Comparison of ENCODE assay signal across 1 cellular context in the genomic region with DNA sequence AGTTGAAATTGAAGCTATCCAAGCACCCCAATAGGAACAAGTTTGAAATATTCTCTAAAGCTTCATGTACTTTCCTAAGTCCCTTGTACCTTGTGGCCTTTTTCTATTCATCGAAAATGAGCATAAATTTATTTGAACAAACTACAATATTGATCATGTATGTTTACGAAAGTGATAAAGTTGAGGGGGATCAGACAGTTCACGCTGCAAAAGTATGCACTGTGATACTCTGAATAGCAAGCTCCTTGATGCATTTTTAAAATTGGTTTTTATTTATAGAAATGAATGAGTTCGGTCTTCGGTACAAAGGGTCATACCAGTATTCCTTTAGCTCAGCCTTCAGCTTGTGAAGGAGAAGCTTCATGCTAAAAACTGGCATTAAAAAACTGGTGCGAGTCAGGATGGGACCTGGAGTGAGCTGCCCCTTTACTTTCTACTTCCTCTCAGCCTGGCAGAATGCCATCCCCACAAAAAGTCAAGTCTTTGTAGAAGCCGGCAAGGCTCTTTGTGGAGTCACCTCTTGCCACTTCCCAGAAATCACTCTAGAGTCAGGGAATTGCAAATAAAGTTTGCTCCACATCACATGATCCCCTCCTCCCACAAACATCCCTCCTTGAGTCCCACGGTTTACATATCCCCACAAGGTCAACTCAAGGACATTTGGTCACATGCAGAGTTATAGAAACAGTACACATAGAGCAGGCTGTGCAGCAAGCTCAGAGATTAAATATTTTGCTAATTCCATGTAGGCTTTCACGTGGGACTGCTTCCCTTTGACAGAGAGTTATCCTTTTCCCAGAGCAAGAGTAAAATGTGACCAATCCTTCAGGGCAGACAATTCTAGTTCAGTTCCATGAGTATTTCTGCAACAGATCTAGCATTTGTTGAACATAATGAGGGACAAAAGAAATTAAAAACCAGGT.
A peak's percentile ranks its signal among the peaks of the same experiment; 100 is the strongest.
TF ChIP-seq lines count a peak whose summit lies in the region.

No MANE protein-coding gene starts in this region.

TF ChIP-seq in HepG2, 621 proteins besides CTCF, POLR2A, EP300 and RAD21 (continued from another document and continues in another):
- no peak for TF ChIP-seq ZNF275 (CRISPR knock-in tag; IDR thresholded peaks at IDR 0.05; ENCODE audit: borderline replicate concordance)
- TF ChIP-seq SUZ12 (IDR thresholded peaks at IDR 0.05; ENCODE audit: low read depth, low read length), result no peak
- TF ChIP-seq SMAD9 (CRISPR knock-in tag; IDR thresholded peaks at IDR 0.05), result no peak
- TF ChIP-seq, protein P1, sequence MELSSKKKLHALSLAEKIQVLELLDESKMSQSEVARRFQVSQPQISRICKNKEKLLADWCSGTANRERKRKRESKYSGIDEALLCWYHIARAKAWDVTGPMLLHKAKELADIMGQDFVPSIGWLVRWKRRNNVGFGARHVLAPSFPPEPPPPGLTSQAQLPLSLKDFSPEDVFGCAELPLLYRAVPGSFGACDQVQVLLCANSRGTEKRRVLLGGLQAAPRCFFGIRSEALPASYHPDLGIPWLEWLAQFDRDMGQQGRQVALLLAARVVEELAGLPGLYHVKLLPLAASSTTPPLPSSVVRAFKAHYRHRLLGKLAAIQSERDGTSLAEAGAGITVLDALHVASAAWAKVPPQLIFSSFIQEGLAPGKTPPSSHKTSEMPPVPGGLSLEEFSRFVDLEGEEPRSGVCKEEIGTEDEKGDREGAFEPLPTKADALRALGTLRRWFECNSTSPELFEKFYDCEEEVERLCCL (CRISPR knock-in tag; IDR thresholded peaks at IDR 0.05; ENCODE audit: borderline replicate concordance), result no peak
- peak; percentile 74; the same call in 1 of the 2 replicates for TF ChIP-seq HOXD1 (CRISPR knock-in tag; IDR thresholded peaks at IDR 0.05)
- TF ChIP-seq CENPBD1 (CRISPR knock-in tag; IDR thresholded peaks at IDR 0.05; ENCODE audit: borderline replicate concordance, low read depth), result no peak
- TF ChIP-seq, protein P2, sequence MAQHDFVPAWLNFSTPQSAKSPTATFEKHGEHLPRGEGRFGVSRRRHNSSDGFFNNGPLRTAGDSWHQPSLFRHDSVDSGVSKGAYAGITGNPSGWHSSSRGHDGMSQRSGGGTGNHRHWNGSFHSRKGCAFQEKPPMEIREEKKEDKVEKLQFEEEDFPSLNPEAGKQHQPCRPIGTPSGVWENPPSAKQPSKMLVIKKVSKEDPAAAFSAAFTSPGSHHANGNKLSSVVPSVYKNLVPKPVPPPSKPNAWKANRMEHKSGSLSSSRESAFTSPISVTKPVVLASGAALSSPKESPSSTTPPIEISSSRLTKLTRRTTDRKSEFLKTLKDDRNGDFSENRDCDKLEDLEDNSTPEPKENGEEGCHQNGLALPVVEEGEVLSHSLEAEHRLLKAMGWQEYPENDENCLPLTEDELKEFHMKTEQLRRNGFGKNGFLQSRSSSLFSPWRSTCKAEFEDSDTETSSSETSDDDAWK (CRISPR knock-in tag; IDR thresholded peaks at IDR 0.05), result no peak
- 0 out of 2 replicates have a peak, but pooled peaks have one; percentile 61 for TF ChIP-seq MTF2 (CRISPR knock-in tag; IDR thresholded peaks at IDR 0.05; ENCODE audit: borderline replicate concordance)
- TF ChIP-seq, protein P3, sequence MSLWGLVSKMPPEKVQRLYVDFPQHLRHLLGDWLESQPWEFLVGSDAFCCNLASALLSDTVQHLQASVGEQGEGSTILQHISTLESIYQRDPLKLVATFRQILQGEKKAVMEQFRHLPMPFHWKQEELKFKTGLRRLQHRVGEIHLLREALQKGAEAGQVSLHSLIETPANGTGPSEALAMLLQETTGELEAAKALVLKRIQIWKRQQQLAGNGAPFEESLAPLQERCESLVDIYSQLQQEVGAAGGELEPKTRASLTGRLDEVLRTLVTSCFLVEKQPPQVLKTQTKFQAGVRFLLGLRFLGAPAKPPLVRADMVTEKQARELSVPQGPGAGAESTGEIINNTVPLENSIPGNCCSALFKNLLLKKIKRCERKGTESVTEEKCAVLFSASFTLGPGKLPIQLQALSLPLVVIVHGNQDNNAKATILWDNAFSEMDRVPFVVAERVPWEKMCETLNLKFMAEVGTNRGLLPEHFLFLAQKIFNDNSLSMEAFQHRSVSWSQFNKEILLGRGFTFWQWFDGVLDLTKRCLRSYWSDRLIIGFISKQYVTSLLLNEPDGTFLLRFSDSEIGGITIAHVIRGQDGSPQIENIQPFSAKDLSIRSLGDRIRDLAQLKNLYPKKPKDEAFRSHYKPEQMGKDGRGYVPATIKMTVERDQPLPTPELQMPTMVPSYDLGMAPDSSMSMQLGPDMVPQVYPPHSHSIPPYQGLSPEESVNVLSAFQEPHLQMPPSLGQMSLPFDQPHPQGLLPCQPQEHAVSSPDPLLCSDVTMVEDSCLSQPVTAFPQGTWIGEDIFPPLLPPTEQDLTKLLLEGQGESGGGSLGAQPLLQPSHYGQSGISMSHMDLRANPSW (CRISPR knock-in tag; IDR thresholded peaks at IDR 0.05; ENCODE audit: borderline replicate concordance), result no peak
- peak; percentile 71; the same call in 1 of the 2 replicates for TF ChIP-seq ATF1 (CRISPR knock-in tag; IDR thresholded peaks at IDR 0.05)
- peak; percentile 66 for TF ChIP-seq ZBTB7B (CRISPR knock-in tag; IDR thresholded peaks at IDR 0.05)
- no peak for TF ChIP-seq TAF15 (IDR thresholded peaks at IDR 0.05; ENCODE audit: low read depth, low read length, poor library complexity, severe bottlenecking)
- TF ChIP-seq ZNF362 (CRISPR knock-in tag; IDR thresholded peaks at IDR 0.05; ENCODE audit: borderline replicate concordance), result peak; percentile 68; the same call in 1 of the 2 replicates
- peak; percentile 89 for TF ChIP-seq ZMYM4 (CRISPR knock-in tag; IDR thresholded peaks at IDR 0.05)
- no peak for TF ChIP-seq AKAP8 (CRISPR knock-in tag; IDR thresholded peaks at IDR 0.05)
- TF ChIP-seq ZNF33B (CRISPR knock-in tag; IDR thresholded peaks at IDR 0.05), result no peak
- TF ChIP-seq NCOA5 (CRISPR knock-in tag; IDR thresholded peaks at IDR 0.05), result no peak
- no peak for TF ChIP-seq IRX3 (CRISPR knock-in tag; IDR thresholded peaks at IDR 0.05; ENCODE audit: borderline replicate concordance, low read depth)
- TF ChIP-seq FOXA3 (CRISPR knock-in tag; IDR thresholded peaks at IDR 0.05), result peak; percentile 97
- TF ChIP-seq, protein P4, sequence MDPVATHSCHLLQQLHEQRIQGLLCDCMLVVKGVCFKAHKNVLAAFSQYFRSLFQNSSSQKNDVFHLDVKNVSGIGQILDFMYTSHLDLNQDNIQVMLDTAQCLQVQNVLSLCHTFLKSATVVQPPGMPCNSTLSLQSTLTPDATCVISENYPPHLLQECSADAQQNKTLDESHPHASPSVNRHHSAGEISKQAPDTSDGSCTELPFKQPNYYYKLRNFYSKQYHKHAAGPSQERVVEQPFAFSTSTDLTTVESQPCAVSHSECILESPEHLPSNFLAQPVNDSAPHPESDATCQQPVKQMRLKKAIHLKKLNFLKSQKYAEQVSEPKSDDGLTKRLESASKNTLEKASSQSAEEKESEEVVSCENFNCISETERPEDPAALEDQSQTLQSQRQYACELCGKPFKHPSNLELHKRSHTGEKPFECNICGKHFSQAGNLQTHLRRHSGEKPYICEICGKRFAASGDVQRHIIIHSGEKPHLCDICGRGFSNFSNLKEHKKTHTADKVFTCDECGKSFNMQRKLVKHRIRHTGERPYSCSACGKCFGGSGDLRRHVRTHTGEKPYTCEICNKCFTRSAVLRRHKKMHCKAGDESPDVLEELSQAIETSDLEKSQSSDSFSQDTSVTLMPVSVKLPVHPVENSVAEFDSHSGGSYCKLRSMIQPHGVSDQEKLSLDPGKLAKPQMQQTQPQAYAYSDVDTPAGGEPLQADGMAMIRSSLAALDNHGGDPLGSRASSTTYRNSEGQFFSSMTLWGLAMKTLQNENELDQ (CRISPR knock-in tag; IDR thresholded peaks at IDR 0.05; ENCODE audit: borderline replicate concordance), result no peak
- no peak for TF ChIP-seq TOE1 (CRISPR knock-in tag; IDR thresholded peaks at IDR 0.05)
- no peak for TF ChIP-seq TOPORS (CRISPR knock-in tag; IDR thresholded peaks at IDR 0.05)
- TF ChIP-seq, protein P5, sequence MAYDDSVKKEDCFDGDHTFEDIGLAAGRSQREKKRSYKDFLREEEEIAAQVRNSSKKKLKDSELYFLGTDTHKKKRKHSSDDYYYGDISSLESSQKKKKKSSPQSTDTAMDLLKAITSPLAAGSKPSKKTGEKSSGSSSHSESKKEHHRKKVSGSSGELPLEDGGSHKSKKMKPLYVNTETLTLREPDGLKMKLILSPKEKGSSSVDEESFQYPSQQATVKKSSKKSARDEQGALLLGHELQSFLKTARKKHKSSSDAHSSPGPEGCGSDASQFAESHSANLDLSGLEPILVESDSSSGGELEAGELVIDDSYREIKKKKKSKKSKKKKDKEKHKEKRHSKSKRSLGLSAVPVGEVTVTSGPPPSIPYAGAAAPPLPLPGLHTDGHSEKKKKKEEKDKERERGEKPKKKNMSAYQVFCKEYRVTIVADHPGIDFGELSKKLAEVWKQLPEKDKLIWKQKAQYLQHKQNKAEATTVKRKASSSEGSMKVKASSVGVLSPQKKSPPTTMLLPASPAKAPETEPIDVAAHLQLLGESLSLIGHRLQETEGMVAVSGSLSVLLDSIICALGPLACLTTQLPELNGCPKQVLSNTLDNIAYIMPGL (CRISPR knock-in tag; IDR thresholded peaks at IDR 0.05; ENCODE audit: borderline replicate concordance in 1 of 2, low read depth in 1 of 2), result peak in 1 of 2 experiments; percentile 64; a peak in 2 of 4 replicates
- TF ChIP-seq DR1 (CRISPR knock-in tag; IDR thresholded peaks at IDR 0.05), result no peak
- no peak for TF ChIP-seq HCFC1 (IDR thresholded peaks at IDR 0.05; ENCODE audit: low read depth, low read length)
- TF ChIP-seq MEF2D (CRISPR knock-in tag; IDR thresholded peaks at IDR 0.05), result 0 out of 2 replicates have a peak, but pooled peaks have one; percentile 37
- TF ChIP-seq ZKSCAN8 (CRISPR knock-in tag; IDR thresholded peaks at IDR 0.05; ENCODE audit: borderline replicate concordance), result peak; percentile 92; the same call in 1 of the 2 replicates
- TF ChIP-seq ZMAT3 (CRISPR knock-in tag; conservative IDR thresholded peaks at IDR 0.05), result no peak
- no peak for TF ChIP-seq PCBP1 (IDR thresholded peaks at IDR 0.05; ENCODE audit: borderline replicate concordance, low read depth, low read length)
- no peak for TF ChIP-seq MTA1 (CRISPR knock-in tag; IDR thresholded peaks at IDR 0.05; ENCODE audit: borderline replicate concordance)
- TF ChIP-seq, protein P6, sequence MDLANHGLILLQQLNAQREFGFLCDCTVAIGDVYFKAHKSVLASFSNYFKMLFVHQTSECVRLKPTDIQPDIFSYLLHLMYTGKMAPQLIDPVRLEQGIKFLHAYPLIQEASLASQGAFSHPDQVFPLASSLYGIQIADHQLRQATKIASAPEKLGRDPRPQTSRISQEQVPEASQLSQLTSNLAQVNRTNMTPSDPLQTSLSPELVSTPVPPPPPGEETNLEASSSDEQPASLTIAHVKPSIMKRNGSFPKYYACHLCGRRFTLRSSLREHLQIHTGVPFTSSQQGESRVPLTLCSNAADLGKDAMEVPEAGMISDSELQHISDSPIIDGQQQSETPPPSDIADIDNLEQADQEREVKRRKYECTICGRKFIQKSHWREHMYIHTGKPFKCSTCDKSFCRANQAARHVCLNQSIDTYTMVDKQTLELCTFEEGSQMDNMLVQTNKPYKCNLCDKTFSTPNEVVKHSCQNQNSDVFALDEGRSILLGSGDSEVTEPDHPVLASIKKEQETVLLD (CRISPR knock-in tag; IDR thresholded peaks at IDR 0.05; ENCODE audit: low read depth), result 0 out of 2 replicates have a peak, but pooled peaks have one; percentile 24
- TF ChIP-seq ZBTB7A (CRISPR knock-in tag; IDR thresholded peaks at IDR 0.05), result no peak
- TF ChIP-seq ZNF816 (CRISPR knock-in tag; IDR thresholded peaks at IDR 0.05; ENCODE audit: borderline replicate concordance), result 0 out of 2 replicates have a peak, but pooled peaks have one; percentile 54
- no peak for TF ChIP-seq ZNF225 (CRISPR knock-in tag; IDR thresholded peaks at IDR 0.05)
- peak; percentile 52; the same call in 1 of the 2 replicates for TF ChIP-seq CCDC6 (CRISPR knock-in tag; IDR thresholded peaks at IDR 0.05)
- TF ChIP-seq ONECUT2 (CRISPR knock-in tag; IDR thresholded peaks at IDR 0.05), result peak; percentile 40; the same call in 1 of the 2 replicates
- no peak for TF ChIP-seq ZNF136 (CRISPR knock-in tag; IDR thresholded peaks at IDR 0.05; ENCODE audit: low read depth)
- TF ChIP-seq ASH2L (IDR thresholded peaks at IDR 0.05; ENCODE audit: insufficient read length, low read depth, low read length), result peak; percentile 28
- TF ChIP-seq ZNF350 (CRISPR knock-in tag; IDR thresholded peaks at IDR 0.05; ENCODE audit: borderline replicate concordance, low read depth), result peak; percentile 65; the same call in 1 of the 2 replicates
- TF ChIP-seq RFX1 (IDR thresholded peaks at IDR 0.05), result no peak
- no peak; the same call in 1 of the 2 replicates for TF ChIP-seq ZSCAN22 (CRISPR knock-in tag; IDR thresholded peaks at IDR 0.05)
- no peak for TF ChIP-seq ZNF253 (CRISPR knock-in tag; IDR thresholded peaks at IDR 0.05; ENCODE audit: borderline replicate concordance)
- peak; percentile 84; the same call in 1 of the 2 replicates for TF ChIP-seq KLF6 (CRISPR knock-in tag; IDR thresholded peaks at IDR 0.05)
- TF ChIP-seq MAFG (CRISPR knock-in tag; IDR thresholded peaks at IDR 0.05), result no peak
- no peak for TF ChIP-seq ZNF180 (CRISPR knock-in tag; IDR thresholded peaks at IDR 0.05; ENCODE audit: borderline replicate concordance, low read depth)
- no peak; the same call in 1 of the 2 replicates for TF ChIP-seq SATB2 (CRISPR knock-in tag; IDR thresholded peaks at IDR 0.05)
- no peak; the same call in 1 of the 2 replicates for TF ChIP-seq ZNF292 (CRISPR knock-in tag; IDR thresholded peaks at IDR 0.05; ENCODE audit: borderline replicate concordance, low read depth)
- no peak for TF ChIP-seq SMARCC2 (IDR thresholded peaks at IDR 0.05)
- no peak for TF ChIP-seq MLLT10 (CRISPR knock-in tag; IDR thresholded peaks at IDR 0.05)
- no peak for TF ChIP-seq PTBP1 (IDR thresholded peaks at IDR 0.05; ENCODE audit: low read depth, low read length, poor library complexity, severe bottlenecking)
